Comparison of ENCODE assay signal across 8 cellular contexts in the genomic region with DNA sequence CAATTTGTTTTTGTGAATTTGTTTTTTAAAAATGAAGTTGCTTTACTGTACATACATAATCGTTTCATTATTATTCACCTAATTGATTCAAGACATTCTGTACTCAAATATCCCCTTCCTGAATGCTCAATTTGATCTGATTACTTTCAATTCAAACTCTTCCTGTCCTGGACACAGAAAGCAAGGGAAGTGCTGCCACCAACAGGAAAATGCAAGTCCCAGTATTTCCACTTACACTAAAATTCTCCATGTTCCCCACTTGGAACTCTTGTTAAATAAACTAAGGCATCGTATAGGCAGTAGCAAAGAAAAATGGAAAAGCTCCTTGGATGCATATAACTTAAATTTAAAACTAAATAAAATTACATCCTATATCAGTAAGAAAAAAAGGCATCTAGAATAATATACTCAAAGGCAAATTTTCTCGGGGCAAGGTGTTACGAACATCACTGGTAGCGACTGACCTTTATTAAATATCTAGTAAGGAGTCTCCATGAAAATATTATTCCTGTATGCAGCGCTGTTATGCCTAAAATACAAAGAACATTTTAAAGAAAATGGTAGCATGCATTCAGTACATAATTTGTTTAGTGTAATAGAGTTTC.
DNase-seq lines count a peak whose midpoint lies in the region; ATAC-seq, FAIRE-seq and TF ChIP-seq lines count a peak whose summit lies in the region.

No MANE protein-coding gene starts in this region.

- TF ChIP-seq CTCF in kidney (IDR thresholded peaks at IDR 0.05; ENCODE audit: borderline replicate concordance, extremely low read depth, insufficient read depth): peak; percentile 12
- no peak for TF ChIP-seq CTCF in coronary artery (IDR thresholded peaks at IDR 0.05)

- H3K36me3 ChIP-seq in kidney (ENCODE audit: control insufficient read depth in 1 of 2, insufficient read depth in 2 of 2, low read length in 2 of 2): no peaks in the 10 kb centered on the region

- H3K9ac ChIP-seq in kidney (ENCODE audit: low read length in 2 of 2): no peak overlapping the region

- DNase-seq in COLO829 (ENCODE audit: low spot score) (peak; percentile 25), HuH-7 (ENCODE audit: low spot score) (peak; percentile 10), SW480 (ENCODE audit: low spot score) (peak; percentile 57), kidney (no peak), coronary artery (ENCODE audit: low spot score) (no peak)
- no peak for DNase-seq in activated CD4-positive, alpha-beta T cell treated with anti-CD3 and anti-CD28 coated beads for 48 hours

- H3K9me3 ChIP-seq in kidney (ENCODE audit: control insufficient read depth in 1 of 2, low read length in 2 of 2): no peaks in the 10 kb centered on the region

- no peak for FAIRE-seq in kidney (lab: Jason Lieb, UNC)

- H3K4me3 ChIP-seq in kidney (ENCODE audit: low read length in 2 of 2) (no peak overlapping the region), coronary artery (no peak overlapping the region)

- no peak overlapping the region for H3K27ac ChIP-seq in kidney (ENCODE audit: low read depth in 2 of 2, low read length in 2 of 2)
- H3K27ac ChIP-seq in coronary artery: no peak overlapping the region

- ATAC-seq in GM21381 (IDR thresholded peaks at IDR 0.05; ENCODE audit: unreplicated experiment) (no peak), HG02884 (IDR thresholded peaks at IDR 0.05; ENCODE audit: unreplicated experiment) (no peak)

- H3K4me1 ChIP-seq in kidney (ENCODE audit: control insufficient read depth in 1 of 2, insufficient read depth in 1 of 2, low read depth in 1 of 2, low read length in 2 of 2): no peaks in the 10 kb centered on the region

- intact Hi-C loops in kidney (cut with DNase I): no loop called here

Comparison
In these comparisons a context has a peak if more than half of its experiments do, and no peak if none do; other contexts are left out.
1. DNase-seq: peak in COLO829 (single experiment), HuH-7 (single experiment) and SW480 (single experiment); none in kidney (single experiment), coronary artery (single experiment) and activated CD4-positive, alpha-beta T cell treated with anti-CD3 and anti-CD28 coated beads for 48 hours (single experiment).